Comparison of ENCODE assay signal across 32 cellular contexts in the genomic region with DNA sequence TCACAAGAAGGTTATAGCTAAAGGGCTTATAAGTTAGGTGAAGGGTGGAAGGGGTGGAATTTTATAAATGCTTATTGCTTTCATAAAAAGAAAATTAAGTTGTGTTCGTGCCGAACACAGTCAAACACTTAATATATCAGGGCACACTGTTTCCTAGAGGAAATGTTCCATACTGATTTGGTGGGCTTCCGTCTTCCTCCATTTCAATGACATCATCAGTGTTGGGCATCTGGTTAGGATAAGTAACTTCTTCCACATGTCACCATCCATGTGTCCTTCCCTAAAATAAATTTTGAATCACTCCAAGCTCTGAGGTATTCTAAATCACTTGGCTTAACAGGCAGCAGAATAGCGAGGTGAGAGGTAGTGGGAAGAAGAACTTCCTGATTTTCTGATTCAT.
"Had no signal": no experiment of that assay in that cellular context is flagged by ENCODE, and none has a peak within 500 bp of the region (broad histone marks: within the 10 kb centered on the region; RNA-seq: fewer than 3 reads in every experiment).

No MANE protein-coding gene starts in this region.

- DNase-seq: heart right ventricle; hippocampal formation; immature natural killer cell; kidney; left colon; left lung; lower lobe of right lung; mammary epithelial cell; mesenchymal stem cell; midbrain; mucosa of descending colon; naive thymus-derived CD4-positive, alpha-beta T cell; nucleus accumbens; pancreas; posterior cingulate gyrus; retina; right cardiac atrium; sigmoid colon; small intestine; spleen; stimulated activated CD4-positive, alpha-beta T cell treated with anti-CD3 and anti-CD28 coated beads, Interleukin-4, amount 100 ng/mL, for 24 hours; stimulated activated naive CD4-positive, alpha-beta T cell; tibial artery; uterus had no signal

- ATAC-seq: heart right ventricle; left lung; lower lobe of right lung; naive thymus-derived CD4-positive, alpha-beta T cell; natural killer cell treated with Interleukin-12 subunit alpha and Interleukin-12 subunit beta and Interleukin-15 and Interleukin-18, amount 100 ng/mL, for 72 hours; pancreas; right cardiac atrium; stimulated activated effector memory CD8-positive, alpha-beta T cell treated with anti-CD3 and anti-CD28 coated beads, Interleukin-12 subunit alpha, Interleukin-12 subunit beta, amount 100 ng/mL, for 72 hours had no signal

- H3K27ac Mint-ChIP-seq: immature natural killer cell; naive thymus-derived CD4-positive, alpha-beta T cell; natural killer cell treated with Interleukin-12 subunit alpha and Interleukin-12 subunit beta and Interleukin-15 and Interleukin-18, amount 100 ng/mL, for 72 hours; stimulated activated effector memory CD8-positive, alpha-beta T cell treated with anti-CD3 and anti-CD28 coated beads, Interleukin-12 subunit alpha, Interleukin-12 subunit beta, amount 100 ng/mL, for 72 hours; stimulated activated naive CD8-positive, alpha-beta T cell treated with anti-CD3 and anti-CD28 coated beads, Interleukin-15, Interleukin-2, amounts not matched to agents 100 ng/mL and 50 ng/mL, for 24 hours; type B pancreatic cell had no signal

- H3K27ac ChIP-seq: heart right ventricle, left lung, lower lobe of right lung, pancreas, prostate gland, sigmoid colon, spleen, suprapubic skin, thoracic aorta, tibial artery had no signal

- H3K36me3 ChIP-seq: heart right ventricle, left lung, lower lobe of right lung, pancreas, prostate gland, sigmoid colon, spleen, suprapubic skin, thoracic aorta, tibial artery, uterus had no signal

- H3K4me1 Mint-ChIP-seq: immature natural killer cell; naive thymus-derived CD4-positive, alpha-beta T cell; neural crest cell; stimulated activated effector memory CD8-positive, alpha-beta T cell treated with anti-CD3 and anti-CD28 coated beads, Interleukin-12 subunit alpha, Interleukin-12 subunit beta, amount 100 ng/mL, for 72 hours had no signal

- H3K36me3 Mint-ChIP-seq: immature natural killer cell; natural killer cell treated with Interleukin-12 subunit alpha and Interleukin-12 subunit beta and Interleukin-15 and Interleukin-18, amount 100 ng/mL, for 72 hours; stimulated activated effector memory CD8-positive, alpha-beta T cell treated with anti-CD3 and anti-CD28 coated beads, Interleukin-12 subunit alpha, Interleukin-12 subunit beta, amount 100 ng/mL, for 72 hours had no signal

- H3K4me1 ChIP-seq: heart right ventricle, left lung, lower lobe of right lung, pancreas, prostate gland, sigmoid colon, spleen, tibial artery, uterus had no signal

- H3K4me3 Mint-ChIP-seq: immature natural killer cell; naive thymus-derived CD4-positive, alpha-beta T cell; natural killer cell treated with Interleukin-12 subunit alpha and Interleukin-12 subunit beta and Interleukin-15 and Interleukin-18, amount 100 ng/mL, for 72 hours; neural crest cell; stimulated activated effector memory CD8-positive, alpha-beta T cell treated with anti-CD3 and anti-CD28 coated beads, Interleukin-12 subunit alpha, Interleukin-12 subunit beta, amount 100 ng/mL, for 72 hours; stimulated activated naive CD8-positive, alpha-beta T cell treated with anti-CD3 and anti-CD28 coated beads, Interleukin-15, Interleukin-2, amounts not matched to agents 100 ng/mL and 50 ng/mL, for 24 hours; type B pancreatic cell had no signal

- H3K4me3 ChIP-seq: heart right ventricle, left lung, lower lobe of right lung, mucosa of descending colon, pancreas, prostate gland, sigmoid colon, spleen, suprapubic skin, thoracic aorta, tibial artery, uterus had no signal

- H3K9me3 ChIP-seq: left lung, mucosa of descending colon, pancreas, prostate gland, suprapubic skin, thoracic aorta, uterus had no signal
